ENCODE assay signal across 1 cellular context in genomic region chr4:25376754-25377571, GRCh38.
A peak's percentile ranks its signal among the peaks of the same experiment; 100 is the strongest.
TF ChIP-seq lines count a peak whose summit lies in the region.

Gene ANAPC4 (plus strand): TSS chr4:25377263. CDS start chr4:25377428, 165 bp downstream.

TF ChIP-seq in HepG2, 621 proteins besides CTCF, POLR2A, EP300 and RAD21 (continued from another document and continues in another):
- TF ChIP-seq ZNF83 (CRISPR knock-in tag; IDR thresholded peaks at IDR 0.05; ENCODE audit: borderline replicate concordance) (no peak), ZNF350 (CRISPR knock-in tag; IDR thresholded peaks at IDR 0.05; ENCODE audit: borderline replicate concordance, low read depth) (no peak), PRDM4 (CRISPR knock-in tag; IDR thresholded peaks at IDR 0.05; ENCODE audit: borderline replicate concordance) (no peak), ZNF34 (CRISPR knock-in tag; IDR thresholded peaks at IDR 0.05; ENCODE audit: borderline replicate concordance) (no peak), KDM1A (CRISPR knock-in tag; IDR thresholded peaks at IDR 0.05) (no peak), RBM39 (IDR thresholded peaks at IDR 0.05; ENCODE audit: low read depth, low read length, poor library complexity, severe bottlenecking) (peak; percentile 90), EED (CRISPR knock-in tag; IDR thresholded peaks at IDR 0.05) (no peak), DNMT3B (CRISPR knock-in tag; conservative IDR thresholded peaks at IDR 0.05) (no peak), IRF2 (CRISPR knock-in tag; IDR thresholded peaks at IDR 0.05) (no peak), ZNF496 (CRISPR knock-in tag; IDR thresholded peaks at IDR 0.05; ENCODE audit: insufficient replicate concordance) (no peak), MTA1 (CRISPR knock-in tag; IDR thresholded peaks at IDR 0.05; ENCODE audit: borderline replicate concordance) (no peak), HHEX (CRISPR knock-in tag; IDR thresholded peaks at IDR 0.05) (no peak), ZNF468 (CRISPR knock-in tag; IDR thresholded peaks at IDR 0.05) (no peak), HOXA3 (CRISPR knock-in tag; IDR thresholded peaks at IDR 0.05) (peak; percentile 61; the same call in 1 of the 2 replicates), FOXA3 (CRISPR knock-in tag; IDR thresholded peaks at IDR 0.05) (0 out of 2 replicates have a peak, but pooled peaks have one; percentile 30), MAFF (IDR thresholded peaks at IDR 0.05; ENCODE audit: low read depth, low read length) (no peak), ETV5 (CRISPR knock-in tag; IDR thresholded peaks at IDR 0.05; ENCODE audit: borderline replicate concordance) (peak; percentile 80), ZNF839 (CRISPR knock-in tag; IDR thresholded peaks at IDR 0.05; ENCODE audit: borderline replicate concordance) (0 out of 2 replicates have a peak, but pooled peaks have one; percentile 16), ZNF710 (CRISPR knock-in tag; IDR thresholded peaks at IDR 0.05; ENCODE audit: borderline replicate concordance) (peak; percentile 26; the same call in 1 of the 2 replicates), MNT (IDR thresholded peaks at IDR 0.05) (no peak), ZNF598 (CRISPR knock-in tag; IDR thresholded peaks at IDR 0.05; ENCODE audit: borderline replicate concordance) (no peak), ATAD3A (CRISPR knock-in tag; IDR thresholded peaks at IDR 0.05) (no peak), PHF21A (CRISPR knock-in tag; IDR thresholded peaks at IDR 0.05) (0 out of 2 replicates have a peak, but pooled peaks have one; percentile 24), ZNF225 (CRISPR knock-in tag; IDR thresholded peaks at IDR 0.05) (no peak), ZNF546 (CRISPR knock-in tag; conservative IDR thresholded peaks at IDR 0.05) (0 out of 2 replicates have a peak, but pooled peaks have one; percentile 37), XBP1 (CRISPR knock-in tag; IDR thresholded peaks at IDR 0.05) (no peak), ZNF292 (CRISPR knock-in tag; IDR thresholded peaks at IDR 0.05; ENCODE audit: borderline replicate concordance, low read depth) (no peak), BORCS8-MEF2B (CRISPR knock-in tag; IDR thresholded peaks at IDR 0.05) (no peak; the same call in 1 of the 2 replicates), HBP1 (CRISPR knock-in tag; IDR thresholded peaks at IDR 0.05; ENCODE audit: low read depth) (peak; percentile 83), ZNF552 (CRISPR knock-in tag; IDR thresholded peaks at IDR 0.05; ENCODE audit: borderline replicate concordance) (no peak; the same call in 1 of the 2 replicates), HDAC2 (CRISPR knock-in tag; IDR thresholded peaks at IDR 0.05) (no peak), ZSCAN5A (CRISPR knock-in tag; IDR thresholded peaks at IDR 0.05; ENCODE audit: borderline replicate concordance) (no peak), GTF3A (CRISPR knock-in tag; conservative IDR thresholded peaks at IDR 0.05) (no peak), TIGD3 (CRISPR knock-in tag; IDR thresholded peaks at IDR 0.05; ENCODE audit: borderline replicate concordance) (no peak), TEAD2 (CRISPR knock-in tag; IDR thresholded peaks at IDR 0.05) (no peak), SNAPC5 (CRISPR knock-in tag; IDR thresholded peaks at IDR 0.05; ENCODE audit: borderline replicate concordance) (no peak), ZNF609 (CRISPR knock-in tag; IDR thresholded peaks at IDR 0.05; ENCODE audit: borderline replicate concordance) (no peak), MLXIP (CRISPR knock-in tag; IDR thresholded peaks at IDR 0.05; ENCODE audit: borderline replicate concordance) (no peak), STAT5B (CRISPR knock-in tag; IDR thresholded peaks at IDR 0.05) (no peak), SIN3A (IDR thresholded peaks at IDR 0.05; ENCODE audit: borderline replicate concordance, low read depth, low read length) (peak; percentile 43; the same call in 1 of the 2 replicates), MXD3 (CRISPR knock-in tag; IDR thresholded peaks at IDR 0.05) (peak; percentile 21; the same call in 1 of the 2 replicates), SMC3 (IDR thresholded peaks at IDR 0.05; ENCODE audit: low read length) (no peak), PRMT3 (CRISPR knock-in tag; IDR thresholded peaks at IDR 0.05; ENCODE audit: borderline replicate concordance, low read depth) (no peak), ZNF761 (CRISPR knock-in tag; conservative IDR thresholded peaks at IDR 0.05) (no peak), ZNF607 (CRISPR knock-in tag; IDR thresholded peaks at IDR 0.05; ENCODE audit: borderline replicate concordance) (no peak), XRCC5 (optimal IDR thresholded peaks at IDR 0.05; ENCODE audit: low read length) (no peak), ZKSCAN5 (CRISPR knock-in tag; IDR thresholded peaks at IDR 0.05) (no peak)
